In the genomic region with DNA sequence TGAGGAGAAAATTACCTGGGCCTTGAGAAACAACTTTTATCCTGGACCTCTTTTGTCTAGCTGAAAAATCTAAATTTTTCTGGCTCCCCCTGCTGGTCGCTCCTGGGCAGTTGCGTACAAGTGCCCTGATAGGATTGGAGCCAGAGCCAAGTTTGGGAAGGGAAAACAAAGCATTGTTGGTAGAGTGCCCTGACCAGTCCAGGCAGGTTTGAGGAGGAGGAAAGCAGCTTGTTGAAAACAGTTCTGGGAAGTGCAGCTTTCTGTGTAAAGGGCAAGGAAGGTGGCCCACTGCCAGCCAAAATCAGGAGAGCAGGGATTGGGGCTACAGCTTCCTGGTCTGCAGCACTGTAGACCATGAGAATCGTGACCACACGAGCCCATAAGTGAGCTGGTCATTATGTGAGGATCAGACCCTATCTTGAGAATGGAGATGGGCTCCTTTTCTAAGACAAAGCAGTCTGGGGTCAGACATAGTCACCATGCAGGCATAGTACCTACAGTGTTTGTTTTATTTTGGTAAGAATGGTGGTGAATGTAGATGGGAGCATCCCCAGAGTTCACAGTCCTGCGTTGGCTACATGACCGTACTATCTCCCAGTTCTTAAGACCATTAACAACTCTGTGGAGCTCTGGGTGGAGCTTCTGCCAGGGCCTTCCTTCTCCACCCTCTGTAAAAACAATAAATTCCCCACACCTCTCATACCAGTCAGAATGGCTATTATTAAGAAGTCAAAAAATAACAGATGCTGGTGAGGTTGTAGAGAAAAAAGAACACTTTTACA, we compare ENCODE assay signal across 8 cellular contexts. TPM values are rescaled to one million over a fixed set of nuclear protein-coding genes. Genes with fewer than 3 reads are reported as not detected.
DNase-seq lines count a peak whose midpoint lies in the region; ATAC-seq, FAIRE-seq and TF ChIP-seq lines count a peak whose summit lies in the region.

No MANE protein-coding gene starts in this region.

- no peaks in the 10 kb centered on the region for H3K27me3 ChIP-seq in WERI-Rb-1 (ENCODE audit: insufficient read depth, low read depth, severe bottlenecking)
- no peaks in the 10 kb centered on the region for H3K27me3 ChIP-seq in skeletal muscle tissue (ENCODE audit: control insufficient read depth in 3 of 3, insufficient read depth in 3 of 3, low read length in 3 of 3)

- H3K4me1 ChIP-seq in skeletal muscle tissue (ENCODE audit: control insufficient read depth in 3 of 3, insufficient read depth in 3 of 3, low read length in 3 of 3) = peaks cover 3 to 6% (median 6%) of the 10 kb centered on the region in 3 donors

- no peak overlapping the region for H3K27ac ChIP-seq in WERI-Rb-1
- H3K27ac ChIP-seq in skeletal muscle tissue (ENCODE audit: low read depth, low read length) = peak overlapping the region; percentile 42

- H3K9ac ChIP-seq in skeletal muscle tissue (ENCODE audit: low read depth in 1 of 3, low read length in 3 of 3) = peak overlapping the region in 1 of 3 donors; percentile 68

- H3K9me3 ChIP-seq in WERI-Rb-1 (ENCODE audit: severe bottlenecking) (peaks cover 3% of the 10 kb centered on the region), skeletal muscle tissue (ENCODE audit: control insufficient read depth in 3 of 3, low read length in 3 of 3) (no peaks in the 10 kb centered on the region)

- no peaks in the 10 kb centered on the region for H3K36me3 ChIP-seq in WERI-Rb-1
- H3K36me3 ChIP-seq in skeletal muscle tissue (ENCODE audit: control insufficient read depth in 3 of 3, insufficient read depth in 3 of 3, low read length in 3 of 3) = no peaks in the 10 kb centered on the region

- ATAC-seq in GM21447 (IDR thresholded peaks at IDR 0.05; ENCODE audit: unreplicated experiment) (no peak), GM19351 (IDR thresholded peaks at IDR 0.05; ENCODE audit: unreplicated experiment) (no peak)

- no peak overlapping the region for H3K4me3 ChIP-seq in WERI-Rb-1 (ENCODE audit: low read depth, low read length)
- H3K4me3 ChIP-seq in cardiac fibroblast (replicated peaks in 1 of 2; ENCODE audit: low read depth in 2 of 2, low read length in 2 of 2) = no peak overlapping the region
- H3K4me3 ChIP-seq in skeletal muscle tissue (ENCODE audit: low read length in 3 of 3) = peak overlapping the region in 1 of 3 donors; percentile 7

- peak; percentile 63 for TF ChIP-seq CTCF in WERI-Rb-1 (IDR thresholded peaks at IDR 0.05; ENCODE audit: low read depth, low read length)
- peak; percentile 93 for TF ChIP-seq CTCF in cardiac fibroblast (IDR thresholded peaks at IDR 0.05; ENCODE audit: low read depth, low read length)

- FAIRE-seq in G401.6 (lab: Jason Lieb, UNC) = peak; percentile 54

- DNase-seq in NCI-H128 (lab: John Stamatoyannopoulos, UW; ENCODE audit: unreplicated experiment) (peak; percentile 48), WERI-Rb-1 (peak; percentile 62), cardiac fibroblast (ENCODE audit: low read depth in 2 of 2) (peak; percentile 77 to 95), iPS-NIHi11 (ENCODE audit: low spot score) (peak; percentile 87)

RNA-seq across cellular contexts. Expression of a gene that starts 21.3 kb away (rescaled TPM):
- total RNA-seq in skeletal muscle tissue = 6.3 TPM

RNA-seq across cellular contexts. Expression of a gene that starts 32.6 kb away (rescaled TPM):
- 19.8 TPM for total RNA-seq in skeletal muscle tissue
